Comparison of ENCODE assay signal across 22 cellular contexts in genomic region chr6:144075884-144076283, GRCh38.
"Had no signal": no experiment of that assay in that cellular context is flagged by ENCODE, and none has a peak within 500 bp of the region (broad histone marks: within the 10 kb centered on the region; RNA-seq: fewer than 3 reads in every experiment).

No MANE protein-coding gene starts in this region.

- DNase-seq: activated CD4-positive, alpha-beta T cell treated with anti-CD3 and anti-CD28 coated beads for 4 hours; activated CD4-positive, alpha-beta T cell treated with anti-CD3 and anti-CD28 coated beads, Interleukin-2, amount 50 U/mL, for 48 hours; activated CD4-positive, CD25-positive, alpha-beta regulatory T cell; activated CD8-positive, alpha-beta memory T cell treated with anti-CD3 and anti-CD28 coated beads, Interleukin-2, amount 50 U/mL, for 48 hours; activated effector memory CD4-positive, alpha-beta T cell treated with Interleukin-2 at 50 U/mL for 16 hours; activated naive CD4-positive, alpha-beta T cell treated with anti-CD3 and anti-CD28 coated beads, Interleukin-2, amount 10 ng/mL, durations not matched to agents 7 days and 5 days; activated T-cell treated with anti-CD3 and anti-CD28 coated beads, Interleukin-2, amount 50 U/mL, for 72 hours; foreskin fibroblast; kidney; lower lobe of right lung; mesendoderm; mucosa of descending colon; nephron progenitor cell; pancreas; psoas muscle; stimulated activated CD4-positive, alpha-beta T cell treated with anti-CD3 and anti-CD28 coated beads, Interleukin-12 subunit alpha, Interleukin-12 subunit beta, amount 100 ng/mL, for 4 hours; stimulated activated naive CD8-positive, alpha-beta T cell treated with anti-CD3 and anti-CD28 coated beads, Interleukin-15, amount 100 ng/mL, for 72 hours; tibial artery had no signal

- H3K36me3 ChIP-seq: cardiac muscle cell, lower lobe of right lung, pancreas, right atrium auricular region, tibial artery had no signal

- H3K27me3 ChIP-seq: pancreas, right atrium auricular region, tibial artery had no signal

- ATAC-seq: activated T-cell treated with anti-CD3 and anti-CD28 coated beads, Interleukin-2, amount 50 U/mL, for 72 hours; lower lobe of right lung; mucosa of descending colon; pancreas; psoas muscle; stimulated activated naive CD8-positive, alpha-beta T cell treated with anti-CD3 and anti-CD28 coated beads, Interleukin-15, amount 100 ng/mL, for 72 hours had no signal

- H3K9me3 ChIP-seq: lower lobe of right lung, mucosa of descending colon, pancreas, psoas muscle, right atrium auricular region, tibial artery had no signal

- FAIRE-seq: kidney, pancreas, TTC549 had no signal

- H3K27ac ChIP-seq: cardiac muscle cell, epithelial cell of prostate, lower lobe of right lung, pancreas, psoas muscle, right atrium auricular region, tibial artery had no signal

- H3K4me3 ChIP-seq: cardiac muscle cell, lower lobe of right lung, mucosa of descending colon, pancreas, psoas muscle, right atrium auricular region, tibial artery had no signal

- H3K4me1 ChIP-seq: lower lobe of right lung, pancreas, psoas muscle, right atrium auricular region, tibial artery had no signal
